ENCODE assay signal across 17 cellular contexts in genomic region chrX:84724576-84724975, GRCh38.
DNase-seq lines count a peak whose midpoint lies in the region; ATAC-seq and TF ChIP-seq lines count a peak whose summit lies in the region.
"Had no signal": no experiment of that assay in that cellular context is flagged by ENCODE, and none has a peak within 500 bp of the region (broad histone marks: within the 10 kb centered on the region; RNA-seq: fewer than 3 reads in every experiment).

No MANE protein-coding gene starts in this region.

- POLR2A ChIA-PET in HEK293 (lab: Yijun Ruan, JAX): no interaction called here
- POLR2A ChIA-PET in activated CD4-positive, alpha-beta memory T cell treated with anti-CD3 and anti-CD28 coated beads for 36 hours (lab: Charles Lee): no interaction called here

- DNase-seq in NCI-H2107 (lab: John Stamatoyannopoulos, UW): peak; percentile 1
- peak; percentile 20 for DNase-seq in iris pigment epithelial cell (ENCODE audit: low read depth)
- no peak for DNase-seq in psoas muscle
- DNase-seq in NCI-H2171 (lab: John Stamatoyannopoulos, UW): no peak
- DNase-seq in activated CD4-positive, alpha-beta memory T cell treated with anti-CD3 and anti-CD28 coated beads for 36 hours: no peak
- DNase-seq: COR-L47, EL, H9, IMR-90, Kasumi-1, NCI-H2029, NCI-H226, NCI-H69 had no signal

- H3K27ac ChIP-seq in HEK293 (ENCODE audit: extremely low read depth, low read depth, low read length): peak overlapping the region; percentile 24; the same call in 1 of the 2 replicates
- no peak overlapping the region for H3K27ac ChIP-seq in psoas muscle
- H3K27ac ChIP-seq: RWPE1 had no signal

- intact Hi-C loops in psoas muscle (cut with DNase I): no loop called here
- intact Hi-C loops in activated CD4-positive, alpha-beta memory T cell treated with anti-CD3 and anti-CD28 coated beads for 36 hours (cut with micrococcal nuclease): no loop called here

- no peaks in the 10 kb centered on the region for H3K9me3 Mint-ChIP-seq in activated CD4-positive, alpha-beta memory T cell treated with anti-CD3 and anti-CD28 coated beads for 36 hours
- H3K9me3 Mint-ChIP-seq: CD14-positive monocyte had no signal

- 31 to 62% (median 47%) methylated on average over 5 of the region's 5 CpGs for WGBS in psoas muscle, 3 donors

- ATAC-seq in psoas muscle: peak; percentile 25 to 70 (median 40)
- no peak for ATAC-seq in GM18505 (IDR thresholded peaks at IDR 0.05; ENCODE audit: unreplicated experiment)

- H3K9me3 ChIP-seq in HEK293 (ENCODE audit: control insufficient read depth, insufficient read depth, low read depth, low read length): no peaks in the 10 kb centered on the region; the same call in 1 of the 2 replicates
- no peaks in the 10 kb centered on the region for H3K9me3 ChIP-seq in psoas muscle

- no peaks in the 10 kb centered on the region for H3K36me3 Mint-ChIP-seq in activated CD4-positive, alpha-beta memory T cell treated with anti-CD3 and anti-CD28 coated beads for 36 hours
- H3K36me3 Mint-ChIP-seq: CD14-positive monocyte had no signal

- 0 out of 2 replicates have a peak, but pooled peaks cover 2% of the 10 kb centered on the region for H3K4me1 ChIP-seq in HEK293 (ENCODE audit: control insufficient read depth, insufficient read depth, low read length)
- H3K4me1 ChIP-seq in psoas muscle: no peaks in the 10 kb centered on the region

- no peaks in the 10 kb centered on the region for H3K4me1 Mint-ChIP-seq in activated CD4-positive, alpha-beta memory T cell treated with anti-CD3 and anti-CD28 coated beads for 36 hours (ENCODE audit: low read depth)
- H3K4me1 Mint-ChIP-seq: CD14-positive monocyte had no signal

- H3K36me3 ChIP-seq in HEK293 (ENCODE audit: control insufficient read depth in 2 of 2, insufficient read depth in 1 of 2, low read length in 2 of 2): no peaks in the 10 kb centered on the region
- H3K36me3 ChIP-seq in psoas muscle (ENCODE audit: insufficient read depth in 1 of 2, low read depth in 1 of 2): no peaks in the 10 kb centered on the region

- H3K27me3 ChIP-seq in psoas muscle (ENCODE audit: insufficient read depth in 3 of 3, low read length in 2 of 3): no peaks in the 10 kb centered on the region

- H3K4me3 ChIP-seq in HEK293 (ENCODE audit: low read depth, low read length) (no peak overlapping the region), psoas muscle (no peak overlapping the region)

- TF ChIP-seq POLR2A in GM18505 (IDR thresholded peaks at IDR 0.05; ENCODE audit: borderline replicate concordance, extremely low read depth, insufficient read depth, insufficient read length): no peak

- no peaks in the 10 kb centered on the region for H3K27me3 Mint-ChIP-seq in activated CD4-positive, alpha-beta memory T cell treated with anti-CD3 and anti-CD28 coated beads for 36 hours

- no peak overlapping the region for H3K4me3 Mint-ChIP-seq in activated CD4-positive, alpha-beta memory T cell treated with anti-CD3 and anti-CD28 coated beads for 36 hours
- H3K4me3 Mint-ChIP-seq: CD14-positive monocyte, H9 had no signal

- H3K27ac Mint-ChIP-seq in activated CD4-positive, alpha-beta memory T cell treated with anti-CD3 and anti-CD28 coated beads for 36 hours: no peak overlapping the region
- H3K27ac Mint-ChIP-seq: CD14-positive monocyte, H9 had no signal

- CTCF ChIA-PET in HEK293 (lab: Yijun Ruan, JAX): interaction anchor here (1.0 kb wide), 1 partner anchor 385 kb away, joined by 3 read pairs; no protein-coding TSS in a partner anchor
- CTCF ChIA-PET in activated CD4-positive, alpha-beta memory T cell treated with anti-CD3 and anti-CD28 coated beads for 36 hours (lab: Charles Lee): no interaction called here

- no peak for TF ChIP-seq CTCF in HEK293 (tag by site-specific recombination; IDR thresholded peaks at IDR 0.05)
- TF ChIP-seq CTCF in psoas muscle (IDR thresholded peaks at IDR 0.05): no peak

TF ChIP-seq in HEK293, 187 proteins besides CTCF, POLR2A, EP300 and RAD21:
- TF ChIP-seq TCF7L2 (IDR thresholded peaks at IDR 0.05; ENCODE audit: borderline replicate concordance, low read depth, low read length) (no peak), ZNF639 (tag by site-specific recombination; IDR thresholded peaks at IDR 0.05) (no peak), ZNF280C (tag by site-specific recombination; IDR thresholded peaks at IDR 0.05) (no peak), TRIM28 (IDR thresholded peaks at IDR 0.05; ENCODE audit: borderline replicate concordance, low read length) (peak; percentile 61)

Comparison
In these comparisons a context has a peak if more than half of its experiments do, and no peak if none do; other contexts are left out.
1. DNase-seq: peak in NCI-H2107 (single experiment) and iris pigment epithelial cell (single experiment); none in psoas muscle (0 of 2), NCI-H2171 (single experiment) and activated CD4-positive, alpha-beta memory T cell treated with anti-CD3 and anti-CD28 coated beads for 36 hours (single experiment).